Comparison of ENCODE assay signal across 22 cellular contexts in genomic region chr4:173794662-173795061, GRCh38.
DNase-seq lines count a peak whose midpoint lies in the region; ATAC-seq and TF ChIP-seq lines count a peak whose summit lies in the region.
"Had no signal": no experiment of that assay in that cellular context is flagged by ENCODE, and none has a peak within 500 bp of the region (broad histone marks: within the 10 kb centered on the region; RNA-seq: fewer than 3 reads in every experiment).

No MANE protein-coding gene starts in this region.

- no peaks in the 10 kb centered on the region for H3K9me3 ChIP-seq in BE2C
- H3K9me3 ChIP-seq: adrenal gland, Caco-2, sigmoid colon had no signal

- ATAC-seq in left ventricle myocardium superior (no peak), GM18498 (IDR thresholded peaks at IDR 0.05; ENCODE audit: unreplicated experiment) (no peak)
- ATAC-seq: activated CD8-positive, alpha-beta memory T cell treated with anti-CD3 and anti-CD28 coated beads, Interleukin-2, amount 10 ng/mL, durations not matched to agents 7 days and 5 days; GM12878; stimulated activated naive CD8-positive, alpha-beta T cell treated with anti-CD3 and anti-CD28 coated beads, Interleukin-15, amount 100 ng/mL, for 72 hours had no signal

- no peak overlapping the region for H3K27ac Mint-ChIP-seq in nephron progenitor cell
- H3K27ac Mint-ChIP-seq: activated CD8-positive, alpha-beta memory T cell treated with anti-CD3 and anti-CD28 coated beads, Interleukin-2, amount 10 ng/mL, durations not matched to agents 7 days and 5 days; type B pancreatic cell had no signal

- no peaks in the 10 kb centered on the region for H3K27me3 ChIP-seq in BE2C
- H3K27me3 ChIP-seq: adrenal gland, sigmoid colon had no signal

- DNase-seq in Daoy (ENCODE audit: low read depth) (peak; percentile 13), M059J (ENCODE audit: low read depth) (peak; percentile 49), cardiac fibroblast (ENCODE audit: low read depth in 2 of 2) (peak; percentile 38 to 67), pulmonary artery endothelial cell (ENCODE audit: low read depth, low spot score) (peak; percentile 4), left ventricle myocardium superior (no peak), BE2C (no peak), nephron progenitor cell (no peak)
- DNase-seq: activated CD8-positive, alpha-beta memory T cell treated with anti-CD3 and anti-CD28 coated beads, Interleukin-2, amount 10 ng/mL, durations not matched to agents 7 days and 5 days; activated effector memory CD4-positive, alpha-beta T cell treated with Interleukin-2 at 50 U/mL for 16 hours; adrenal gland; Caco-2; foreskin melanocyte; NCI-H146; NCI-H2171 treated with DMSO at 0.1 percent for 48 hours; NCI-H774; sigmoid colon; stimulated activated CD4-positive, alpha-beta T cell treated with anti-CD3 and anti-CD28 coated beads, Interleukin-2, amount 100 ng/mL, for 24 hours; stimulated activated naive CD8-positive, alpha-beta T cell treated with anti-CD3 and anti-CD28 coated beads, Interleukin-15, amount 100 ng/mL, for 72 hours had no signal

- H3K36me3 Mint-ChIP-seq in nephron progenitor cell (ENCODE audit: low read depth), result no peaks in the 10 kb centered on the region
- H3K36me3 Mint-ChIP-seq: activated CD8-positive, alpha-beta memory T cell treated with anti-CD3 and anti-CD28 coated beads, Interleukin-2, amount 10 ng/mL, durations not matched to agents 7 days and 5 days; type B pancreatic cell had no signal

- H3K4me3 Mint-ChIP-seq in nephron progenitor cell, result no peak overlapping the region
- H3K4me3 Mint-ChIP-seq: activated CD8-positive, alpha-beta memory T cell treated with anti-CD3 and anti-CD28 coated beads, Interleukin-2, amount 10 ng/mL, durations not matched to agents 7 days and 5 days; stimulated activated naive CD8-positive, alpha-beta T cell treated with anti-CD3 and anti-CD28 coated beads, Interleukin-15, amount 100 ng/mL, for 72 hours; type B pancreatic cell had no signal

- H3K4me3 ChIP-seq in cardiac fibroblast (replicated peaks in 1 of 2; ENCODE audit: low read depth in 2 of 2, low read length in 2 of 2) (no peak overlapping the region), BE2C (ENCODE audit: low read depth, low read length) (no peak overlapping the region)
- H3K4me3 ChIP-seq: adrenal gland, GM12878, sigmoid colon, SK-N-MC had no signal

- H3K4me1 Mint-ChIP-seq in nephron progenitor cell, result no peaks in the 10 kb centered on the region
- H3K4me1 Mint-ChIP-seq: activated CD8-positive, alpha-beta memory T cell treated with anti-CD3 and anti-CD28 coated beads, Interleukin-2, amount 10 ng/mL, durations not matched to agents 7 days and 5 days; stimulated activated naive CD8-positive, alpha-beta T cell treated with anti-CD3 and anti-CD28 coated beads, Interleukin-15, amount 100 ng/mL, for 72 hours had no signal

- no peak for TF ChIP-seq CTCF in cardiac fibroblast (IDR thresholded peaks at IDR 0.05; ENCODE audit: low read depth, low read length)
- TF ChIP-seq CTCF in BE2C (IDR thresholded peaks at IDR 0.05; ENCODE audit: low read depth, low read length), result no peak
- no peak for TF ChIP-seq CTCF in nephron progenitor cell (IDR thresholded peaks at IDR 0.05)

- intact Hi-C loops in left ventricle myocardium superior (cut with micrococcal nuclease), result no loop called here

- peaks cover 12% of the 10 kb centered on the region for H3K4me1 ChIP-seq in BE2C
- H3K4me1 ChIP-seq: adrenal gland, Caco-2 had no signal

- H3K27me3 Mint-ChIP-seq in nephron progenitor cell (ENCODE audit: low read depth, poor library complexity), result no peaks in the 10 kb centered on the region
- H3K27me3 Mint-ChIP-seq: activated CD8-positive, alpha-beta memory T cell treated with anti-CD3 and anti-CD28 coated beads, Interleukin-2, amount 10 ng/mL, durations not matched to agents 7 days and 5 days; stimulated activated naive CD8-positive, alpha-beta T cell treated with anti-CD3 and anti-CD28 coated beads, Interleukin-15, amount 100 ng/mL, for 72 hours; type B pancreatic cell had no signal

- no peaks in the 10 kb centered on the region for H3K36me3 ChIP-seq in BE2C
- H3K36me3 ChIP-seq: adrenal gland, sigmoid colon had no signal

- H3K9me3 Mint-ChIP-seq in nephron progenitor cell, result peaks cover 4% of the 10 kb centered on the region
- H3K9me3 Mint-ChIP-seq: stimulated activated naive CD8-positive, alpha-beta T cell treated with anti-CD3 and anti-CD28 coated beads, Interleukin-15, amount 100 ng/mL, for 72 hours; type B pancreatic cell had no signal

Comparison
In these comparisons a context has a peak if more than half of its experiments do, and no peak if none do; other contexts are left out.
1. DNase-seq: peak in Daoy (single experiment), M059J (single experiment), cardiac fibroblast (2 of 2) and pulmonary artery endothelial cell (single experiment); none in left ventricle myocardium superior (single experiment), BE2C (single experiment) and nephron progenitor cell (single experiment).